Comparison of ENCODE assay signal across 13 cellular contexts in the genomic region with DNA sequence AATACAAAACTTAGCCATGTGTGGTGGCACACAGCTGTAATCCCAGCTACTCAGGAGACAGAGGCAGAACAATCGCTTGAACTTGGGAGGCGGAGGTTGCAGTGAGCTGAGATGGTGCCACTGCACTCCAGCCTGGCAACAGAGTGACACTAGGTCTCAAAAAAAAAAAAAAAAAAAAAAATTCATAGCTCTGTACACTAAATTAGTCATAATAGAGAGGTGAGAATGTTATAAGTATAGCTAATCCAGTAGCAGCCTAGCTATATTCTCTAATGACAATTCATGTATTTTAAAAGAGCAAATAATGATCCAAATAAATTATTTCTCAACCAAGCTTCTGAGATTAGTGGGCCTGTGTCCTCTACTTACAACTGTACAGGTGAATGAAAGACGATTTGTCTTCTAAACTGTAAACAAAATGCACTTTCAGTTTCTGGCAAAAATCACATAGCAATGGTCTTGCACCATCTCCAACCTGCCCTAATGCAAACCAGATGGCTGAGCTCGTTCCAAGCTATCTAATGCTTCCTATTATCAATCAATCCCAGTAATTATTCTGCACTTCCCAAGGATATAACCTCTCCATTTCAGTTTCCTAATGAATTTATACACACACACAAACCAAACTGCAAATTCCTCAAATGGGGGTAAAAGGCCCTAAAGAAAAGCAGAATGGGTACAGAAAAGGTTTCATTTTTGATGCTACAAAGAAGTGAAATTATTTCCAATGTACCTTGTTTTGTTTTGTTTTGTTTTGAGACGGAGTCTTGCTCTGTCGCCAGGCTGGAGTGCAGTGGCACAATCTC. TPM values are rescaled to one million over a fixed set of nuclear protein-coding genes. Genes with fewer than 3 reads are reported as not detected.
A peak's percentile ranks its signal among the peaks of the same experiment; 100 is the strongest.
DNase-seq lines count a peak whose midpoint lies in the region; ATAC-seq and TF ChIP-seq lines count a peak whose summit lies in the region.
"Had no signal": no experiment of that assay in that cellular context is flagged by ENCODE, and none has a peak within 500 bp of the region (broad histone marks: within the 10 kb centered on the region; RNA-seq: fewer than 3 reads in every experiment).

No MANE protein-coding gene starts in this region.

- TF ChIP-seq CTCF in BE2C (IDR thresholded peaks at IDR 0.05; ENCODE audit: low read depth, low read length) (no peak), SU-DHL-6 (IDR thresholded peaks at IDR 0.05; ENCODE audit: insufficient read depth, low read length, poor library complexity, severe bottlenecking) (no peak), foreskin fibroblast (IDR thresholded peaks at IDR 0.05; ENCODE audit: low read depth, low read length) (no peak)

- peaks cover 18% of the 10 kb centered on the region for H3K4me1 ChIP-seq in BE2C
- H3K4me1 ChIP-seq: SJSA1, uterus had no signal

- peaks cover 9% of the 10 kb centered on the region; the same call in 1 of the 2 replicates for H3F3A ChIP-seq in SU-DHL-6 (ENCODE audit: insufficient read depth)

- H3K4me2 ChIP-seq in SU-DHL-6 (ENCODE audit: low read depth, low read length, poor library complexity, severe bottlenecking) = no peak overlapping the region

- no peaks in the 10 kb centered on the region for H4K20me1 ChIP-seq in SU-DHL-6 (ENCODE audit: low read depth, low read length)

- H3K9me2 ChIP-seq in SU-DHL-6 (replicated peaks; ENCODE audit: insufficient read depth, low read length) = no peaks in the 10 kb centered on the region

- H3K9ac ChIP-seq in SU-DHL-6 (ENCODE audit: low read length) = no peak overlapping the region

- H3K36me3 ChIP-seq in BE2C (peaks cover 5% of the 10 kb centered on the region; the same call in 1 of the 2 replicates), SU-DHL-6 (ENCODE audit: low read length) (no peaks in the 10 kb centered on the region)
- H3K36me3 ChIP-seq: ovary, SJSA1, uterus had no signal

- H3K27ac ChIP-seq in SU-DHL-6 (ENCODE audit: low read depth, low read length) = peak overlapping the region; percentile 39; the same call in 1 of the 2 replicates
- H3K27ac ChIP-seq: ovary, SJSA1, uterus had no signal

- H3K27me3 ChIP-seq in BE2C = no peaks in the 10 kb centered on the region; the same call in 1 of the 2 replicates
- no peaks in the 10 kb centered on the region for H3K27me3 ChIP-seq in SU-DHL-6 (ENCODE audit: low read length)
- H3K27me3 ChIP-seq: ovary, SJSA1, uterus had no signal

- H3K9me3 ChIP-seq in BE2C (no peaks in the 10 kb centered on the region), SU-DHL-6 (ENCODE audit: insufficient read depth, low read length) (no peaks in the 10 kb centered on the region)
- H3K9me3 ChIP-seq: ovary, SJSA1, uterus had no signal

- H3K79me2 ChIP-seq in SU-DHL-6 (ENCODE audit: insufficient read depth, low read length) = peaks cover 95% of the 10 kb centered on the region

- peak; percentile 44 for ATAC-seq in GM19397 (IDR thresholded peaks at IDR 0.05; ENCODE audit: unreplicated experiment)

- peak overlapping the region; percentile 30 for H3K4me3 ChIP-seq in BE2C (ENCODE audit: low read depth, low read length)
- H3K4me3 ChIP-seq in SU-DHL-6 (ENCODE audit: insufficient read depth, low read length, poor library complexity, severe bottlenecking) = no peak overlapping the region
- H3K4me3 ChIP-seq in foreskin fibroblast (ENCODE audit: low read depth in 1 of 2, low read length in 2 of 2) = no peak overlapping the region
- H3K4me3 ChIP-seq: ovary, SJSA1, uterus had no signal

- H2AFZ ChIP-seq in SU-DHL-6 (ENCODE audit: low read depth, low read length, severe bottlenecking) = no peak overlapping the region

- DNase-seq in BE2C = peak; percentile 62
- DNase-seq in foreskin fibroblast = peak; percentile 61 to 84
- DNase-seq in kidney glomerular epithelial cell (lab: John Stamatoyannopoulos, UW) = no peak
- DNase-seq in NCI-H2196 treated with DMSO at 0.1 percent for 48 hours (lab: John Stamatoyannopoulos, UW; ENCODE audit: unreplicated experiment) = no peak
- DNase-seq in NCI-H2081 (lab: John Stamatoyannopoulos, UW) = no peak
- DNase-seq in stimulated activated naive CD4-positive, alpha-beta T cell (lab: John Stamatoyannopoulos, UW) = no peak
- DNase-seq: cortex of kidney, DND-41, ovary had no signal

RNA-seq across cellular contexts. Expression of gene GATAD2B, which starts 56.5 kb away (rescaled TPM):
- 15.1 TPM for polyA plus RNA-seq in BE2C (2012; ENCODE audit: insufficient read depth, insufficient read length, low read depth)

Comparison
In these comparisons a context has a peak if more than half of its experiments do, and no peak if none do; other contexts are left out.
1. DNase-seq: peak in BE2C (single experiment) and foreskin fibroblast (2 of 2); none in kidney glomerular epithelial cell (single experiment), NCI-H2196 treated with DMSO at 0.1 percent for 48 hours (single experiment), NCI-H2081 (0 of 2) and stimulated activated naive CD4-positive, alpha-beta T cell (0 of 6).